In genomic region chr16:10453159-10453510, GRCh38 we compare ENCODE assay signal across 37 cellular contexts.
DNase-seq lines count a peak whose midpoint lies in the region; ATAC-seq, FAIRE-seq and TF ChIP-seq lines count a peak whose summit lies in the region.
"Had no signal": no experiment of that assay in that cellular context is flagged by ENCODE, and none has a peak within 500 bp of the region (broad histone marks: within the 10 kb centered on the region; RNA-seq: fewer than 3 reads in every experiment).

No MANE protein-coding gene starts in this region.

- DNase-seq in activated naive CD4-positive, alpha-beta T cell treated with anti-CD3 and anti-CD28 coated beads, Interleukin-2, amount 10 ng/mL, durations not matched to agents 7 days and 5 days: no peak
- no peak for DNase-seq in activated naive CD4-positive, alpha-beta T cell treated with anti-CD3 and anti-CD28 coated beads, Interleukin-2, amount 50 U/mL, for 72 hours (ENCODE audit: low spot score in 2 of 2)
- DNase-seq in HepG2 (ENCODE audit: low spot score) (no peak), right lobe of liver (no peak), H1 (ENCODE audit: low read depth in 1 of 2, low spot score in 2 of 2) (no peak), upper lobe of right lung (no peak), NCI-H1694 (lab: John Stamatoyannopoulos, UW) (no peak), A172 (ENCODE audit: low spot score) (no peak)
- DNase-seq: 8988T; ACHN; AML-193; BE2C; C1 segment of cervical spinal cord; Caco-2; Calu3; CD4-positive, alpha-beta memory T cell; CD4-positive, alpha-beta T cell; CD4-positive, CD25-positive, alpha-beta regulatory T cell; CD8-positive, alpha-beta memory T cell; CD8-positive, alpha-beta T cell; COR-L47; DMS 273 treated with DMSO at 0.1 percent for 48 hours; DMS153; DMS53; DMS79; DMS79 treated with DMSO at 0.1 percent for 48 hours; DND-41; EL had no signal

- no peak overlapping the region for H4K91ac ChIP-seq in H1 (replicated peaks; ENCODE audit: insufficient read length, low read length)

- H3K9me3 Mint-ChIP-seq in activated naive CD4-positive, alpha-beta T cell treated with anti-CD3 and anti-CD28 coated beads, Interleukin-2, amount 10 ng/mL, durations not matched to agents 7 days and 5 days: peaks cover 27% of the 10 kb centered on the region
- peaks cover 8 to 12% of the 10 kb centered on the region in 2 donors for H3K9me3 Mint-ChIP-seq in activated naive CD4-positive, alpha-beta T cell treated with anti-CD3 and anti-CD28 coated beads, Interleukin-2, amount 50 U/mL, for 72 hours

- peaks cover 15 to 51% of the 10 kb centered on the region in 2 experiments for H3K36me3 ChIP-seq in HepG2 (replicated peaks in 1 of 2; ENCODE audit: control insufficient read depth in 1 of 2, insufficient read depth in 2 of 2, low read length in 2 of 2)
- peaks cover 0 to 17% (median 0%) of the 10 kb centered on the region in 4 donors for H3K36me3 ChIP-seq in right lobe of liver
- H3K36me3 ChIP-seq in H1 (ENCODE audit: control insufficient read depth in 2 of 4, insufficient read depth in 4 of 4, low read length in 3 of 4): peaks cover 0 to 9% (median 3%) of the 10 kb centered on the region in 4 experiments; a peak in 2 of 8 replicates
- peaks cover 6% of the 10 kb centered on the region for H3K36me3 ChIP-seq in upper lobe of right lung
- H3K36me3 ChIP-seq: BE2C had no signal

- no peak overlapping the region for H3K18ac ChIP-seq in H1 (ENCODE audit: extremely low read depth, low read length)

- TF ChIP-seq POLR2A in HepG2 (IDR thresholded peaks at IDR 0.05; ENCODE audit: insufficient read depth in 1 of 2, low read depth in 2 of 2, low read length in 2 of 2): no peak
- no peak for TF ChIP-seq POLR2A in right lobe of liver (IDR thresholded peaks at IDR 0.05)
- TF ChIP-seq POLR2A in H1 (IDR thresholded peaks at IDR 0.05; ENCODE audit: control extremely low read depth in 1 of 2, low read depth in 2 of 2, low read length in 2 of 2): no peak

- H2AK5ac ChIP-seq in H1 (ENCODE audit: low read depth, low read length): no peak overlapping the region

- H3K56ac ChIP-seq in H1 (replicated peaks; ENCODE audit: insufficient read length, low read depth, low read length): no peak overlapping the region

- TF ChIP-seq CTCF in HepG2 (CRISPR knock-in tag; IDR thresholded peaks at IDR 0.05) (no peak), right lobe of liver (IDR thresholded peaks at IDR 0.05) (no peak), H1 (IDR thresholded peaks at IDR 0.05; ENCODE audit: control extremely low read depth in 1 of 3, insufficient read depth in 1 of 3, low read depth in 1 of 3, low read length in 3 of 3) (no peak), upper lobe of right lung (IDR thresholded peaks at IDR 0.05) (no peak)

- H3K4me1 ChIP-seq in HepG2 (ENCODE audit: insufficient read depth, low read length) (peaks cover 32% of the 10 kb centered on the region), right lobe of liver (peaks cover 0 to 5% (median 0%) of the 10 kb centered on the region in 4 donors), H1 (replicated peaks in 1 of 4; ENCODE audit: control insufficient read depth in 3 of 4, insufficient read depth in 4 of 4, low read length in 3 of 4) (no peaks in the 10 kb centered on the region), upper lobe of right lung (no peaks in the 10 kb centered on the region)
- H3K4me1 ChIP-seq: A549; BE2C; BLaER1; BLaER1 treated with 17β-estradiol and CSF1 and Interleukin-3, amounts not matched to agents 10 nM and 100 nM; Caco-2 had no signal

- no peak for ATAC-seq in activated naive CD4-positive, alpha-beta T cell treated with anti-CD3 and anti-CD28 coated beads, Interleukin-2, amount 50 U/mL, for 72 hours
- ATAC-seq in HepG2 (peak; percentile 39), right lobe of liver (no peak), upper lobe of right lung (peak; percentile 17)
- ATAC-seq: A549; CD8-positive, alpha-beta T cell had no signal

- H3K27me3 Mint-ChIP-seq in activated naive CD4-positive, alpha-beta T cell treated with anti-CD3 and anti-CD28 coated beads, Interleukin-2, amount 10 ng/mL, durations not matched to agents 7 days and 5 days: no peaks in the 10 kb centered on the region
- H3K27me3 Mint-ChIP-seq: B cell; CD4-positive, alpha-beta memory T cell; CD4-positive, alpha-beta T cell; CD4-positive, CD25-positive, alpha-beta regulatory T cell; CD8-positive, alpha-beta memory T cell had no signal

- no peak overlapping the region for H2BK15ac ChIP-seq in H1 (ENCODE audit: low read length)

- H2BK5ac ChIP-seq in H1 (ENCODE audit: low read depth, low read length): no peak overlapping the region

- peak overlapping the region; percentile 60 for H3K4me2 ChIP-seq in HepG2 (ENCODE audit: low read depth, low read length)
- H3K4me2 ChIP-seq in H1 (ENCODE audit: insufficient read depth in 1 of 2, low read depth in 2 of 2, low read length in 2 of 2): no peak overlapping the region
- H3K4me2 ChIP-seq: A549; BLaER1; BLaER1 treated with 17β-estradiol and CSF1 and Interleukin-3, amounts not matched to agents 10 nM and 100 nM had no signal

- H4K20me1 ChIP-seq in HepG2 (ENCODE audit: insufficient read depth, low read length) (no peaks in the 10 kb centered on the region), H1 (replicated peaks in 1 of 2; ENCODE audit: control insufficient read depth in 1 of 2, insufficient read depth in 2 of 2, low read length in 2 of 2) (no peaks in the 10 kb centered on the region)
- H4K20me1 ChIP-seq: BLaER1; BLaER1 treated with 17β-estradiol and CSF1 and Interleukin-3, amounts not matched to agents 10 nM and 100 nM had no signal

- H3K4me3 ChIP-seq in HepG2 (replicated peaks in 1 of 3; ENCODE audit: insufficient read depth in 1 of 3, low read depth in 2 of 3, low read length in 3 of 3) (peak overlapping the region in 2 of 3 experiments; percentile 25 to 47; a peak in 3 of 6 replicates), right lobe of liver (no peak overlapping the region), H1 (ENCODE audit: extremely low read depth in 1 of 4, insufficient read depth in 2 of 4, low read depth in 3 of 4, low read length in 4 of 4) (no peak overlapping the region), upper lobe of right lung (no peak overlapping the region)
- H3K4me3 ChIP-seq: A549; BLaER1; BLaER1 treated with 17β-estradiol and CSF1 and Interleukin-3, amounts not matched to agents 10 nM and 100 nM had no signal

- no peak overlapping the region for H4K5ac ChIP-seq in H1 (ENCODE audit: insufficient read length, low read depth, low read length)

- H3K9ac ChIP-seq in HepG2 (ENCODE audit: insufficient read depth, low read depth, low read length) (peak overlapping the region; percentile 41), H1 (replicated peaks in 1 of 4; ENCODE audit: extremely low read depth in 1 of 4, low read depth in 3 of 4, low read length in 3 of 4) (no peak overlapping the region)
- H3K9ac ChIP-seq: BLaER1; BLaER1 treated with 17β-estradiol and CSF1 and Interleukin-3, amounts not matched to agents 10 nM and 100 nM had no signal

- FAIRE-seq in HepG2 (lab: Jason Lieb, UNC) (no peak), H1 (lab: Jason Lieb, UNC) (no peak)
- FAIRE-seq: A204.1, A549, D721Med had no signal

- peak overlapping the region; percentile 80 for H3K27ac ChIP-seq in HepG2 (ENCODE audit: extremely low read length, insufficient read depth, low read length)
- no peak overlapping the region for H3K27ac ChIP-seq in right lobe of liver
- H3K27ac ChIP-seq in H1 (ENCODE audit: low read depth, low read length): no peak overlapping the region
- no peak overlapping the region for H3K27ac ChIP-seq in upper lobe of right lung
- H3K27ac ChIP-seq: 22Rv1; A549; BLaER1; BLaER1 treated with 17β-estradiol and CSF1 and Interleukin-3, amounts not matched to agents 10 nM and 100 nM; C4-2B had no signal

- peak overlapping the region; percentile 28 for H3K27ac Mint-ChIP-seq in activated naive CD4-positive, alpha-beta T cell treated with anti-CD3 and anti-CD28 coated beads, Interleukin-2, amount 10 ng/mL, durations not matched to agents 7 days and 5 days
- H3K27ac Mint-ChIP-seq in activated naive CD4-positive, alpha-beta T cell treated with anti-CD3 and anti-CD28 coated beads, Interleukin-2, amount 50 U/mL, for 72 hours: no peak overlapping the region
- H3K27ac Mint-ChIP-seq: B cell; CD4-positive, alpha-beta memory T cell; CD4-positive, alpha-beta T cell; CD4-positive, CD25-positive, alpha-beta regulatory T cell; CD8-positive, alpha-beta T cell had no signal

- no peak overlapping the region for H2AFZ ChIP-seq in HepG2 (ENCODE audit: low read length)
- H2AFZ ChIP-seq in H1 (ENCODE audit: low read length): no peak overlapping the region

- H3K14ac ChIP-seq in H1 (ENCODE audit: insufficient read length): no peak overlapping the region

- H3K9me3 ChIP-seq in HepG2 (ENCODE audit: low read length) (0 out of 2 replicates have a peak, but pooled peaks cover 5% of the 10 kb centered on the region), right lobe of liver (no peaks in the 10 kb centered on the region), H1 (ENCODE audit: insufficient read depth in 2 of 2, low read depth in 1 of 2, low read length in 1 of 2) (no peaks in the 10 kb centered on the region), upper lobe of right lung (peaks cover 20% of the 10 kb centered on the region)
- H3K9me3 ChIP-seq: A549, BE2C, Caco-2 had no signal

- H3K36me3 Mint-ChIP-seq in activated naive CD4-positive, alpha-beta T cell treated with anti-CD3 and anti-CD28 coated beads, Interleukin-2, amount 10 ng/mL, durations not matched to agents 7 days and 5 days: peaks cover 65% of the 10 kb centered on the region
- peaks cover 50 to 52% of the 10 kb centered on the region in 2 donors for H3K36me3 Mint-ChIP-seq in activated naive CD4-positive, alpha-beta T cell treated with anti-CD3 and anti-CD28 coated beads, Interleukin-2, amount 50 U/mL, for 72 hours

- H3K79me1 ChIP-seq in H1 (ENCODE audit: low read depth, low read length): no peaks in the 10 kb centered on the region

- H3K27me3 ChIP-seq in HepG2 (ENCODE audit: control insufficient read depth in 1 of 2, insufficient read depth in 2 of 2, low read length in 2 of 2): no peaks in the 10 kb centered on the region
- no peaks in the 10 kb centered on the region for H3K27me3 ChIP-seq in right lobe of liver
- H3K27me3 ChIP-seq in H1 (replicated peaks in 1 of 4; ENCODE audit: control insufficient read depth in 3 of 4, extremely low read depth in 1 of 4, insufficient read depth in 3 of 4, low read length in 3 of 4): no peaks in the 10 kb centered on the region
- no peaks in the 10 kb centered on the region for H3K27me3 ChIP-seq in upper lobe of right lung
- H3K27me3 ChIP-seq: BE2C; BLaER1; BLaER1 treated with 17β-estradiol and CSF1 and Interleukin-3, amounts not matched to agents 10 nM and 100 nM had no signal

- TF ChIP-seq RAD21 in HepG2 (CRISPR knock-in tag; IDR thresholded peaks at IDR 0.05) (no peak), H1 (IDR thresholded peaks at IDR 0.05 in 1 of 2, conservative IDR thresholded peaks at IDR 0.05 in 1 of 2; ENCODE audit: low read depth in 2 of 2, low read length in 2 of 2) (no peak)

- H3K23me2 ChIP-seq in H1 (ENCODE audit: low read depth, low read length): no peaks in the 10 kb centered on the region

- no peaks in the 10 kb centered on the region for H3K79me2 ChIP-seq in HepG2 (ENCODE audit: insufficient read depth, low read length)
- no peaks in the 10 kb centered on the region for H3K79me2 ChIP-seq in H1 (ENCODE audit: control insufficient read depth in 1 of 2, insufficient read depth in 2 of 2, low read length in 2 of 2)

- no peak overlapping the region for H3K4me3 Mint-ChIP-seq in activated naive CD4-positive, alpha-beta T cell treated with anti-CD3 and anti-CD28 coated beads, Interleukin-2, amount 10 ng/mL, durations not matched to agents 7 days and 5 days
- H3K4me3 Mint-ChIP-seq: B cell; CD14-positive monocyte; CD4-positive, alpha-beta memory T cell; CD4-positive, alpha-beta T cell; CD8-positive, alpha-beta memory T cell; CD8-positive, alpha-beta T cell had no signal

- POLR2A ChIA-PET in HepG2 (lab: Yijun Ruan, JAX): interaction anchor here (0.6 to 3.1 kb wide), 11 partner anchors 9 to 1362 kb away, joined by 3 to 20 read pairs (median 4); partner anchors contain the start of genes ATF7IP2 and HAPSTR1
- POLR2A ChIA-PET in H1 (lab: Charles Lee; ENCODE audit: partially characterized antibody): no interaction called here

- no peak overlapping the region for H2BK12ac ChIP-seq in H1 (ENCODE audit: low read depth, low read length)

- no TSS peak for BruUV-seq in HepG2 (replicated peaks; lab: Mats Ljungman, UMichigan)

- CTCF ChIA-PET in activated naive CD4-positive, alpha-beta T cell treated with anti-CD3 and anti-CD28 coated beads, Interleukin-2, amount 10 ng/mL, durations not matched to agents 7 days and 5 days (lab: Charles Lee): interaction anchor here (0.7 kb wide), 1 partner anchor 136 kb away, joined by 4 read pairs; no protein-coding TSS in a partner anchor
- CTCF ChIA-PET in HepG2 (lab: Yijun Ruan, JAX; ENCODE audit: low intra/inter-chr PET ratio, low total read pairs) (no interaction called here), H1 (lab: Charles Lee; ENCODE audit: partially characterized antibody) (interaction anchor here (0.6 to 1.4 kb wide), 5 partner anchors 9 to 57 kb away, joined by 3 to 4 read pairs (median 3); no protein-coding TSS in a partner anchor)

- 0 out of 2 replicates have a peak overlapping the region, but pooled peaks have one; percentile 14 for H4K8ac ChIP-seq in H1 (ENCODE audit: extremely low read depth, insufficient read depth, low read length)

- H3K23ac ChIP-seq in H1 (ENCODE audit: insufficient read length): no peak overlapping the region

- no peak overlapping the region for H2BK20ac ChIP-seq in H1 (ENCODE audit: low read length)

- TF ChIP-seq EP300 in HepG2 (IDR thresholded peaks at IDR 0.05; ENCODE audit: low read depth in 2 of 2, low read length in 2 of 2): no peak
- no peak for TF ChIP-seq EP300 in HepG2 (CRISPR knock-in tag; IDR thresholded peaks at IDR 0.05; ENCODE audit: borderline replicate concordance)
- no peak for TF ChIP-seq EP300 in H1 (IDR thresholded peaks at IDR 0.05; ENCODE audit: borderline replicate concordance in 1 of 2, low read depth in 2 of 2, low read length in 2 of 2)

- intact Hi-C loops in HepG2 (cut with micrococcal nuclease; ENCODE audit: unreplicated experiment): no loop called here
- intact Hi-C loops in right lobe of liver (cut with DNase I): no loop called here
- intact Hi-C loops in upper lobe of right lung (cut with DNase I): no loop called here

- peaks cover 17% of the 10 kb centered on the region for H3K4me1 Mint-ChIP-seq in activated naive CD4-positive, alpha-beta T cell treated with anti-CD3 and anti-CD28 coated beads, Interleukin-2, amount 10 ng/mL, durations not matched to agents 7 days and 5 days
- H3K4me1 Mint-ChIP-seq: B cell, CD14-positive monocyte had no signal

- H2BK120ac ChIP-seq in H1 (replicated peaks; ENCODE audit: low read depth, low read length): no peak overlapping the region

- 96% methylated on average over 6 of the region's 6 CpGs for WGBS in HepG2 (ENCODE audit: low lambda C conversion rate)
- WGBS in right lobe of liver (ENCODE audit: insufficient coverage, low coverage, low lambda C conversion rate, missing lambda C conversion rate): 100% methylated on average over 1 of the region's 6 CpGs
- 88% methylated on average over 6 of the region's 6 CpGs; no CpG with 5 or more reads in 1 of the 2 experiments for WGBS in H1 (ENCODE audit: extremely low coverage in 1 of 2, insufficient coverage in 1 of 2, insufficient read length in 1 of 2, insufficient replicate concordance in 2 of 2, low coverage in 1 of 2, low lambda C conversion rate in 2 of 2, missing lambda C conversion rate in 1 of 2), 2 experiments

- in situ Hi-C loops in HepG2 (cut with HindIII; ENCODE audit: extremely low pct_ligation_motif_present, low pct_unique_long_range_greater_than_20kb): no loop called here

- no peak overlapping the region for H3K4ac ChIP-seq in H1 (replicated peaks; ENCODE audit: insufficient read length, low read depth, low read length)

Comparison
In these comparisons a context has a peak if more than half of its experiments do, and no peak if none do; other contexts are left out.
1. ATAC-seq: peak in HepG2 (single experiment) and upper lobe of right lung (single experiment); none in activated naive CD4-positive, alpha-beta T cell treated with anti-CD3 and anti-CD28 coated beads, Interleukin-2, amount 50 U/mL, for 72 hours (0 of 2) and right lobe of liver (0 of 4).
2. H3K4me3 ChIP-seq: peak in HepG2 (2 of 3); none in right lobe of liver (0 of 3), H1 (0 of 4) and upper lobe of right lung (single experiment).